Comparison of ENCODE assay signal across 15 cellular contexts in the genomic region with DNA sequence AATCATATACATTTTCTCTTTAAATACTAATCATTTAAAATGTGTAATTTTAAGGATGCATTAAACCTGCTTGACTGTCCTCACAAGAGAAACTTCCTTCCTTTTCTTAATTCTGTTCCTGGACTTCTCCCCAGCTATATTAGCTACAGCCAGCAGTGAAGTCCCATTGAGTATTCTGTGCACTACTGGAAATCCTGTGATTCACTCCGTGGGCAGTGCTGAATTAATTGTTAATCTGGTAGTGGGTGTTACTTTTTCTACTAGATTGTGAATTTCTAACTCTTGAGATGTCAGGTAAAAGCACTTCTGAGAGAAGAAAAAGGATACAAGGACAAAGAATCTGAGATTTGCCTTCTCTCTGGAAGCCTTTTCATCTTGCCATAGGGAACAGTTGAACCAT. TPM values are rescaled to one million over a fixed set of nuclear protein-coding genes. Genes with fewer than 3 reads are reported as not detected.
A peak's percentile ranks its signal among the peaks of the same experiment; 100 is the strongest.
DNase-seq lines count a peak whose midpoint lies in the region; ATAC-seq and TF ChIP-seq lines count a peak whose summit lies in the region.
"Had no signal": no experiment of that assay in that cellular context is flagged by ENCODE, and none has a peak within 500 bp of the region (broad histone marks: within the 10 kb centered on the region; RNA-seq: fewer than 3 reads in every experiment).

No MANE protein-coding gene starts in this region.

- H3K9ac ChIP-seq in neuronal stem cell (ENCODE audit: low read depth, low read length, poor library complexity), result no peak overlapping the region
- H3K9ac ChIP-seq: BLaER1 treated with 17β-estradiol and CSF1 and Interleukin-3, amounts not matched to agents 10 nM and 100 nM had no signal

- intact Hi-C loops in OCI-LY7 (cut with micrococcal nuclease; ENCODE audit: unreplicated experiment), result loop anchor here (5.0 kb wide), 1 partner anchor 684 kb away; no protein-coding TSS in a partner anchor
- intact Hi-C loops in upper lobe of right lung (cut with DNase I), result loop anchor here (10.0 kb wide), 1 partner anchor 276 kb away; no protein-coding TSS in a partner anchor

- BruUV-seq in OCI-LY7 (replicated peaks; lab: Mats Ljungman, UMichigan), result no TSS peak

- H3K9me3 ChIP-seq in OCI-LY7 (ENCODE audit: low read length) (no peaks in the 10 kb centered on the region), neuronal stem cell (replicated peaks in 1 of 2; ENCODE audit: control insufficient read depth in 2 of 2, insufficient read depth in 1 of 2, low read depth in 1 of 2, low read length in 2 of 2) (no peaks in the 10 kb centered on the region), upper lobe of right lung (no peaks in the 10 kb centered on the region)
- H3K9me3 ChIP-seq: BLaER1 treated with 17β-estradiol and CSF1 and Interleukin-3, amounts not matched to agents 10 nM and 100 nM had no signal

- H3K27me3 ChIP-seq in neuronal stem cell (ENCODE audit: control insufficient read depth in 3 of 3, insufficient read depth in 3 of 3, low read depth in 1 of 3, low read length in 3 of 3), result no peaks in the 10 kb centered on the region
- no peaks in the 10 kb centered on the region for H3K27me3 ChIP-seq in upper lobe of right lung
- H3K27me3 ChIP-seq: BLaER1 treated with 17β-estradiol and CSF1 and Interleukin-3, amounts not matched to agents 10 nM and 100 nM had no signal

- in situ Hi-C loops in ACHN (cut with HindIII; ENCODE audit: low pct_ligation_motif_present, low pct_unique_long_range_greater_than_20kb, low sequenced_read_pairs), result loop anchor here (25.0 kb wide), 1 partner anchor 279 kb away; no protein-coding TSS in a partner anchor

- H2BK120ac ChIP-seq in neuronal stem cell (ENCODE audit: low read depth, low read length), result no peak overlapping the region

- no peaks in the 10 kb centered on the region for H3K36me3 Mint-ChIP-seq in glutamatergic neuron (ENCODE audit: unreplicated experiment)
- H3K36me3 Mint-ChIP-seq: CD4-positive, CD25-positive, alpha-beta regulatory T cell had no signal

- H2BK12ac ChIP-seq in neuronal stem cell (ENCODE audit: low read length), result no peak overlapping the region

- H3K27me3 Mint-ChIP-seq in glutamatergic neuron (ENCODE audit: unreplicated experiment), result peaks cover 2% of the 10 kb centered on the region

- H3K4me1 ChIP-seq in OCI-LY7 (ENCODE audit: insufficient read depth, low read length, poor library complexity, severe bottlenecking) (peaks cover 56% of the 10 kb centered on the region), neuronal stem cell (ENCODE audit: control insufficient read depth in 2 of 2, insufficient read depth in 1 of 2, low read depth in 1 of 2, low read length in 2 of 2) (peaks cover 3 to 9% of the 10 kb centered on the region in 2 donors), upper lobe of right lung (no peaks in the 10 kb centered on the region)

- no peak overlapping the region for H4K8ac ChIP-seq in neuronal stem cell (ENCODE audit: low read depth, low read length)

- ATAC-seq in upper lobe of right lung, result no peak
- ATAC-seq: GM23338 had no signal

- H3K27ac Mint-ChIP-seq in glutamatergic neuron (ENCODE audit: unreplicated experiment), result peak overlapping the region; percentile 53
- H3K27ac Mint-ChIP-seq: CD4-positive, CD25-positive, alpha-beta regulatory T cell; GM23338 had no signal

- H3K4ac ChIP-seq in neuronal stem cell (ENCODE audit: low read length), result no peak overlapping the region

- no peak overlapping the region for H2AK5ac ChIP-seq in neuronal stem cell (ENCODE audit: low read depth, low read length)

- no peak overlapping the region for H2BK15ac ChIP-seq in neuronal stem cell (ENCODE audit: low read length)

- POLR2A ChIA-PET in OCI-LY7 (lab: Charles Lee), result interaction anchor here (1.0 to 2.4 kb wide), 4 partner anchors 15 to 279 kb away, joined by 3 to 11 read pairs (median 4); partner anchors contain the start of gene OSBPL3

- TF ChIP-seq CTCF in OCI-LY7 (conservative IDR thresholded peaks at IDR 0.05; ENCODE audit: low read length) (no peak), glutamatergic neuron (IDR thresholded peaks at IDR 0.05; ENCODE audit: partially characterized antibody, unreplicated experiment) (no peak), upper lobe of right lung (IDR thresholded peaks at IDR 0.05) (no peak)

- H3K4me3 ChIP-seq in OCI-LY7 (ENCODE audit: low read depth, low read length, poor library complexity, severe bottlenecking) (no peak overlapping the region), neuronal stem cell (ENCODE audit: low read length in 2 of 2) (no peak overlapping the region), upper lobe of right lung (no peak overlapping the region)
- H3K4me3 ChIP-seq: BLaER1 treated with 17β-estradiol and CSF1 and Interleukin-3, amounts not matched to agents 10 nM and 100 nM; GM23338 had no signal

- CTCF ChIA-PET in OCI-LY7 (lab: Charles Lee; ENCODE audit: unreplicated experiment), result no interaction called here

- H3K23ac ChIP-seq in neuronal stem cell (ENCODE audit: low read depth, low read length, poor library complexity), result no peak overlapping the region

- no peak overlapping the region for H2BK5ac ChIP-seq in neuronal stem cell (ENCODE audit: low read length)

- H2AFZ ChIP-seq in OCI-LY7 (ENCODE audit: low read length), result no peak overlapping the region
- H2AFZ ChIP-seq in neuronal stem cell (ENCODE audit: low read length), result peak overlapping the region; percentile 6

- H3K79me1 ChIP-seq in neuronal stem cell (ENCODE audit: low read depth, low read length), result no peaks in the 10 kb centered on the region

- H3K4me1 Mint-ChIP-seq in glutamatergic neuron (ENCODE audit: low read depth, unreplicated experiment), result peaks cover 13% of the 10 kb centered on the region

- no peaks in the 10 kb centered on the region for H3K36me3 ChIP-seq in OCI-LY7 (ENCODE audit: insufficient read depth, low read length)
- no peaks in the 10 kb centered on the region for H3K36me3 ChIP-seq in neuronal stem cell (replicated peaks in 1 of 2; ENCODE audit: control insufficient read depth in 2 of 2, insufficient read depth in 2 of 2, low read length in 2 of 2)
- H3K36me3 ChIP-seq in upper lobe of right lung, result no peaks in the 10 kb centered on the region
- H3K36me3 ChIP-seq: BLaER1 treated with 17β-estradiol and CSF1 and Interleukin-3, amounts not matched to agents 10 nM and 100 nM had no signal

- no peaks in the 10 kb centered on the region for H3K79me2 ChIP-seq in OCI-LY7 (ENCODE audit: insufficient read depth, low read depth, low read length)

- H3K4me2 ChIP-seq in OCI-LY7 (ENCODE audit: low read length) (0 out of 2 replicates have a peak overlapping the region, but pooled peaks have one; percentile 13), neuronal stem cell (ENCODE audit: insufficient read depth, low read length, poor library complexity, severe bottlenecking) (no peak overlapping the region)
- H3K4me2 ChIP-seq: BLaER1 treated with 17β-estradiol and CSF1 and Interleukin-3, amounts not matched to agents 10 nM and 100 nM; GM23338 had no signal

- no peak overlapping the region for H3K18ac ChIP-seq in neuronal stem cell (ENCODE audit: low read length)

- H3K14ac ChIP-seq in neuronal stem cell (ENCODE audit: low read length), result no peak overlapping the region

- DNase-seq in ACHN (peak; percentile 71), OCI-LY7 (ENCODE audit: low spot score) (no peak), glutamatergic neuron (no peak), neuronal stem cell (ENCODE audit: low spot score) (no peak), upper lobe of right lung (no peak), T-helper 2 cell (no peak)
- no peak for DNase-seq in activated CD4-positive, alpha-beta T cell treated with anti-CD3 and anti-CD28 coated beads for 1 hour
- DNase-seq: 8988T; CD4-positive, CD25-positive, alpha-beta regulatory T cell; DMS153; DMS79 treated with DMSO at 0.1 percent for 48 hours; EL; H7 had no signal

- no peak overlapping the region for H4K91ac ChIP-seq in neuronal stem cell (ENCODE audit: low read depth, low read length, poor library complexity)

- no peaks in the 10 kb centered on the region for H3K9me2 ChIP-seq in OCI-LY7 (ENCODE audit: insufficient read depth, low read length)

- H3K4me3 Mint-ChIP-seq in glutamatergic neuron (ENCODE audit: unreplicated experiment), result peak overlapping the region; percentile 25
- H3K4me3 Mint-ChIP-seq: CD4-positive, CD25-positive, alpha-beta regulatory T cell; GM23338 had no signal

- no peak overlapping the region for H3K27ac ChIP-seq in OCI-LY7 (ENCODE audit: low read depth, low read length, poor library complexity, severe bottlenecking)
- H3K27ac ChIP-seq in neuronal stem cell (replicated peaks; ENCODE audit: low read length), result no peak overlapping the region
- H3K27ac ChIP-seq in upper lobe of right lung, result no peak overlapping the region
- H3K27ac ChIP-seq: BLaER1 treated with 17β-estradiol and CSF1 and Interleukin-3, amounts not matched to agents 10 nM and 100 nM had no signal

- peaks cover 4% of the 10 kb centered on the region for H3K9me3 Mint-ChIP-seq in glutamatergic neuron (ENCODE audit: unreplicated experiment)
- H3K9me3 Mint-ChIP-seq: CD4-positive, CD25-positive, alpha-beta regulatory T cell; GM23338 had no signal

- no peaks in the 10 kb centered on the region for H4K20me1 ChIP-seq in OCI-LY7 (ENCODE audit: insufficient read depth, low read length)
- H4K20me1 ChIP-seq: BLaER1 treated with 17β-estradiol and CSF1 and Interleukin-3, amounts not matched to agents 10 nM and 100 nM had no signal

- no CpG with 5 or more reads among the region's 1 CpG for WGBS in neuronal stem cell (ENCODE audit: extremely low coverage in 2 of 2, insufficient read length in 2 of 2, insufficient replicate concordance in 1 of 2), 2 donors

RNA-seq across cellular contexts. Expression of gene CYCS, which starts 33.9 kb away (rescaled TPM):
- 65.2 and 68.7 TPM in 2 replicates for total RNA-seq in OCI-LY7 (2014; rRNA removed; shearing (Covaris generic))
- 153 and 175 TPM in 2 replicates for total RNA-seq in OCI-LY7 (2022)
- total RNA-seq in glutamatergic neuron (ENCODE audit: unreplicated experiment), result 127 TPM
- polyA plus RNA-seq in neuronal stem cell (2013, experiment 1 of 2), result 86.0 TPM
- 89.2 TPM for polyA plus RNA-seq in neuronal stem cell (2013, experiment 2 of 2)
- total RNA-seq in upper lobe of right lung, result 72.8 TPM
